Comparison of ENCODE assay signal across 8 cellular contexts in genomic region chr10:71850745-71851629, GRCh38. TPM values are rescaled to one million over a fixed set of nuclear protein-coding genes. Genes with fewer than 3 reads are reported as not detected.
DNase-seq lines count a peak whose midpoint lies in the region; ATAC-seq and TF ChIP-seq lines count a peak whose summit lies in the region.

Gene PSAP (minus strand): TSS chr10:71851251. CDS start chr10:71851221, 30 bp downstream.

- peak within 1 kb of the TSS; percentile 86 for H3K27ac ChIP-seq in RWPE1

- no peaks in the 10 kb centered on the region for H3K9me3 Mint-ChIP-seq in activated T-helper 17 cell treated with anti-CD3 and anti-CD28 coated beads, Interleukin-2, amount 50 U/mL, for 72 hours
- H3K9me3 Mint-ChIP-seq in naive B cell: no peaks in the 10 kb centered on the region
- H3K9me3 Mint-ChIP-seq in stimulated activated memory B cell treated with anti-CD40 and anti-IgM and Interleukin-4, amounts not matched to agents 10 μg/mL and 1 μg/mL and 100 μg/mL, for 72 hours: no peaks in the 10 kb centered on the region

- peak; percentile 99 for DNase-seq in Daoy (ENCODE audit: low read depth)
- DNase-seq in GOT3 (lab: John Stamatoyannopoulos, UW): peak; percentile 96
- peak; percentile 91 for DNase-seq in LNCaP clone FGC (ENCODE audit: low read depth)
- DNase-seq in RWPE1 (ENCODE audit: low spot score): peak; percentile 100
- peak; percentile 96 for DNase-seq in fibroblast of gingiva (ENCODE audit: low read depth)
- DNase-seq in naive B cell: peak; percentile 97

- no peaks in the 10 kb centered on the region for H3K27me3 Mint-ChIP-seq in activated T-helper 17 cell treated with anti-CD3 and anti-CD28 coated beads, Interleukin-2, amount 50 U/mL, for 72 hours
- H3K27me3 Mint-ChIP-seq in naive B cell: no peaks in the 10 kb centered on the region
- H3K27me3 Mint-ChIP-seq in stimulated activated memory B cell treated with anti-CD40 and anti-IgM and Interleukin-4, amounts not matched to agents 10 μg/mL and 1 μg/mL and 100 μg/mL, for 72 hours: no peaks in the 10 kb centered on the region

- peak within 1 kb of the TSS; percentile 98 for H3K4me3 Mint-ChIP-seq in activated T-helper 17 cell treated with anti-CD3 and anti-CD28 coated beads, Interleukin-2, amount 50 U/mL, for 72 hours
- peak within 1 kb of the TSS; percentile 90 to 97 (median 96) for H3K4me3 Mint-ChIP-seq in naive B cell
- H3K4me3 Mint-ChIP-seq in stimulated activated memory B cell treated with anti-CD40 and anti-IgM and Interleukin-4, amounts not matched to agents 10 μg/mL and 1 μg/mL and 100 μg/mL, for 72 hours: peak within 1 kb of the TSS; percentile 95

- ATAC-seq in activated T-helper 17 cell treated with anti-CD3 and anti-CD28 coated beads, Interleukin-2, amount 50 U/mL, for 72 hours (replicated peaks): peak; percentile 98
- ATAC-seq in naive B cell (ENCODE audit: low read depth in 2 of 2): peak; percentile 96
- ATAC-seq in stimulated activated memory B cell treated with anti-CD40 and anti-IgM and Interleukin-4, amounts not matched to agents 10 μg/mL and 1 μg/mL and 100 μg/mL, for 72 hours: peak; percentile 98

- CTCF ChIA-PET in RWPE1 (lab: Yijun Ruan, JAX): interaction anchor here (0.7 to 3.5 kb wide), 2 partner anchors 45 to 69 kb away, joined by 3 to 22 read pairs; no protein-coding TSS in a partner anchor

- peaks cover 21% of the 10 kb centered on the region for H3K4me1 Mint-ChIP-seq in activated T-helper 17 cell treated with anti-CD3 and anti-CD28 coated beads, Interleukin-2, amount 50 U/mL, for 72 hours
- peaks cover 41 to 60% (median 56%) of the 10 kb centered on the region in 3 donors for H3K4me1 Mint-ChIP-seq in naive B cell
- peaks cover 61% of the 10 kb centered on the region for H3K4me1 Mint-ChIP-seq in stimulated activated memory B cell treated with anti-CD40 and anti-IgM and Interleukin-4, amounts not matched to agents 10 μg/mL and 1 μg/mL and 100 μg/mL, for 72 hours

- peak within 1 kb of the TSS; percentile 93 for H3K4me3 ChIP-seq in LNCaP clone FGC (ENCODE audit: low read depth, low read length)

- H3K36me3 Mint-ChIP-seq in activated T-helper 17 cell treated with anti-CD3 and anti-CD28 coated beads, Interleukin-2, amount 50 U/mL, for 72 hours (ENCODE audit: low read depth): peaks cover 12% of the 10 kb centered on the region
- H3K36me3 Mint-ChIP-seq in naive B cell: no peaks in the 10 kb centered on the region
- H3K36me3 Mint-ChIP-seq in stimulated activated memory B cell treated with anti-CD40 and anti-IgM and Interleukin-4, amounts not matched to agents 10 μg/mL and 1 μg/mL and 100 μg/mL, for 72 hours: peaks cover 5% of the 10 kb centered on the region

- peak within 1 kb of the TSS; percentile 92 for H3K27ac Mint-ChIP-seq in activated T-helper 17 cell treated with anti-CD3 and anti-CD28 coated beads, Interleukin-2, amount 50 U/mL, for 72 hours
- peak within 1 kb of the TSS; percentile 85 to 97 (median 94) for H3K27ac Mint-ChIP-seq in naive B cell
- peak within 1 kb of the TSS; percentile 85 for H3K27ac Mint-ChIP-seq in stimulated activated memory B cell treated with anti-CD40 and anti-IgM and Interleukin-4, amounts not matched to agents 10 μg/mL and 1 μg/mL and 100 μg/mL, for 72 hours

- POLR2A ChIA-PET in RWPE1 (lab: Yijun Ruan, JAX; ENCODE audit: low non-redundant PET): interaction anchor here (0.5 to 1.6 kb wide), 8 partner anchors 9 to 172 kb away, joined by 3 to 8 read pairs (median 4); partner anchors contain the start of gene VSIR

- no peak for TF ChIP-seq CTCF in LNCaP clone FGC (IDR thresholded peaks at IDR 0.05; ENCODE audit: control insufficient read depth, extremely low read depth, insufficient read depth)
- no peak for TF ChIP-seq CTCF in RWPE1 (conservative IDR thresholded peaks at IDR 0.05; ENCODE audit: low read depth)

RNA-seq across cellular contexts. Expression of gene PSAP, which starts in this region (rescaled TPM):
- 155 and 187 TPM in 2 replicates for total RNA-seq in Daoy (2014; rRNA removed; shearing (Covaris generic))
- 100 to 1,000 TPM; 121 to 153 TPM for total RNA-seq in activated T-helper 17 cell treated with anti-CD3 and anti-CD28 coated beads, Interleukin-2, amount 50 U/mL, for 72 hours
- 100 to 1,000 TPM; 476 to 761 (median 550) TPM for polyA plus RNA-seq in naive B cell (ENCODE audit: low read depth in 6 of 6)

Comparison
In these comparisons a context has a peak if more than half of its experiments do, and no peak if none do; other contexts are left out.
1. Peak in every context shown above with its lines: DNase-seq, ATAC-seq, H3K4me3 ChIP-seq and H3K27ac ChIP-seq.